Comparison of ENCODE assay signal across 30 cellular contexts in the genomic region with DNA sequence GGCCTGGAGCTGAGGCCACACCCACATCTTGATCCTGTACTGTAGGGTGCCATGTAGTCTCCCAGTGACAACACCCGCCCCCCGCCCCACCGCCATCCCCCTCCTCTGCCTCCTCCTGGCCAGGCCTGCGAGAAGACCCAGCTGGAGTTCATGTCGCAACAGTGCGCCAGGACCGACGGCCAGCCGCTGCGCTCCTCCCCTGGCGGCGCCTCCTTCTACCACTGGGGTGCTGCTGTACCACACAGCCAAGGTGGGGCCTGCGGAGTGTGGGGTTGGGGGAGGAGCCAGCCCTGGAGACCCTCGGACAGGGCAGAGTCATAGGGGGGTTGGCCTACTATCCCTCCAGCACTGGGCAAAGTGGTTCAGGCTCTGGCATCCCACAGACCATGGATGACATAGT.
"Had no signal": no experiment of that assay in that cellular context is flagged by ENCODE, and none has a peak within 500 bp of the region (broad histone marks: within the 10 kb centered on the region; RNA-seq: fewer than 3 reads in every experiment).

No MANE protein-coding gene starts in this region.

- H2AFZ ChIP-seq: neural progenitor cell had no signal

- H3K4me1 Mint-ChIP-seq: immature natural killer cell, natural killer cell, neural progenitor cell had no signal

- H3K4me2 ChIP-seq: neural progenitor cell had no signal

- H3K27ac ChIP-seq: left lung, lower lobe of right lung, neural progenitor cell, ovary, sigmoid colon, spleen, tibial nerve, vagina had no signal

- H3K36me3 ChIP-seq: left lung, lower lobe of right lung, neural progenitor cell, ovary, sigmoid colon, spleen, vagina had no signal

- H3K36me3 Mint-ChIP-seq: immature natural killer cell; natural killer cell; neural progenitor cell; stimulated activated memory B cell treated with anti-CD40 and anti-IgM and Interleukin-4, amounts not matched to agents 10 μg/mL and 1 μg/mL and 100 μg/mL, for 72 hours; type B pancreatic cell had no signal

- H3K9me3 ChIP-seq: left lung, lower lobe of right lung, ovary, sigmoid colon, spleen, tibial nerve, vagina had no signal

- ATAC-seq: left colon; left lung; lower lobe of right lung; natural killer cell; right cardiac atrium; stimulated activated memory B cell treated with anti-CD40 and anti-IgM and Interleukin-4, amounts not matched to agents 10 μg/mL and 1 μg/mL and 100 μg/mL, for 72 hours; stimulated activated naive CD8-positive, alpha-beta T cell treated with anti-CD3 and anti-CD28 coated beads, Interleukin-15, amount 100 ng/mL, for 72 hours had no signal

- H3K27me3 ChIP-seq: left lung, neural progenitor cell, ovary, sigmoid colon, spleen, tibial nerve, vagina had no signal

- H3K4me1 ChIP-seq: left lung, lower lobe of right lung, neural progenitor cell, sigmoid colon, tibial nerve, vagina had no signal

- H3K9me3 Mint-ChIP-seq: immature natural killer cell; natural killer cell; nephron progenitor cell; neural progenitor cell; stimulated activated memory B cell treated with anti-CD40 and anti-IgM and Interleukin-4, amounts not matched to agents 10 μg/mL and 1 μg/mL and 100 μg/mL, for 72 hours; stimulated activated naive CD8-positive, alpha-beta T cell treated with anti-CD3 and anti-CD28 coated beads, Interleukin-15, amount 100 ng/mL, for 72 hours; type B pancreatic cell had no signal

- H3K9ac ChIP-seq: neural progenitor cell had no signal

- DNase-seq: hypothalamus; immature natural killer cell; kidney; left colon; lower lobe of right lung; mammary epithelial cell; mesenchymal stem cell; natural killer cell; nephron progenitor cell; ovary; retina; sigmoid colon; small intestine; spleen; stimulated activated CD4-positive, alpha-beta T cell treated with anti-CD3 and anti-CD28 coated beads, Interleukin-1b, Interleukin-23, amount 100 ng/mL, for 48 hours; stimulated activated CD4-positive, alpha-beta T cell treated with anti-CD3 and anti-CD28 coated beads, Interleukin-2, amount 100 ng/mL, for 48 hours; stimulated activated CD4-positive, alpha-beta T cell treated with anti-CD3 and anti-CD28 coated beads, Interleukin-4, amount 100 ng/mL, for 4 hours; stimulated activated CD8-positive, alpha-beta memory T cell treated with anti-CD3 and anti-CD28 coated beads, Interleukin-4, amount 100 ng/mL, for 48 hours; stimulated activated naive CD4-positive, alpha-beta T cell treated with Interleukin-2 at 50 U/mL for 16 hours; stimulated activated naive CD8-positive, alpha-beta T cell treated with anti-CD3 and anti-CD28 coated beads, Interleukin-15, amount 100 ng/mL, for 72 hours; substantia nigra had no signal

- H3K27me3 Mint-ChIP-seq: progenitor cell of endocrine pancreas; stimulated activated memory B cell treated with anti-CD40 and anti-IgM and Interleukin-4, amounts not matched to agents 10 μg/mL and 1 μg/mL and 100 μg/mL, for 72 hours; stimulated activated naive CD8-positive, alpha-beta T cell treated with anti-CD3 and anti-CD28 coated beads, Interleukin-15, amount 100 ng/mL, for 72 hours; type B pancreatic cell had no signal

- FAIRE-seq: islet of Langerhans, kidney, small intestine had no signal

- H3K4me3 ChIP-seq: left lung, lower lobe of right lung, neural progenitor cell, ovary, sigmoid colon, spleen, tibial nerve, vagina had no signal

- H3K4me3 Mint-ChIP-seq: immature natural killer cell; natural killer cell; nephron progenitor cell; neural progenitor cell; stimulated activated memory B cell treated with anti-CD40 and anti-IgM and Interleukin-4, amounts not matched to agents 10 μg/mL and 1 μg/mL and 100 μg/mL, for 72 hours; stimulated activated naive CD8-positive, alpha-beta T cell treated with anti-CD3 and anti-CD28 coated beads, Interleukin-15, amount 100 ng/mL, for 72 hours; type B pancreatic cell had no signal

- H3K27ac Mint-ChIP-seq: immature natural killer cell; natural killer cell; neural progenitor cell; progenitor cell of endocrine pancreas; stimulated activated memory B cell treated with anti-CD40 and anti-IgM and Interleukin-4, amounts not matched to agents 10 μg/mL and 1 μg/mL and 100 μg/mL, for 72 hours; stimulated activated naive CD8-positive, alpha-beta T cell treated with anti-CD3 and anti-CD28 coated beads, Interleukin-15, amount 100 ng/mL, for 72 hours; type B pancreatic cell had no signal
